ENCODE assay signal across 17 cellular contexts in genomic region chr4:2666722-2667247, GRCh38.
A peak's percentile ranks its signal among the peaks of the same experiment; 100 is the strongest.
DNase-seq lines count a peak whose midpoint lies in the region; ATAC-seq and TF ChIP-seq lines count a peak whose summit lies in the region.
"Had no signal": no experiment of that assay in that cellular context is flagged by ENCODE, and none has a peak within 500 bp of the region (broad histone marks: within the 10 kb centered on the region; RNA-seq: fewer than 3 reads in every experiment).

No MANE protein-coding gene starts in this region.

- peaks cover 7 to 22% of the 10 kb centered on the region in 2 donors for H3K36me3 Mint-ChIP-seq in activated T-cell treated with anti-CD3 and anti-CD28 coated beads, Interleukin-2, amount 50 U/mL, for 72 hours (ENCODE audit: insufficient read depth in 2 of 2)

- H3K9me3 ChIP-seq in gastroesophageal sphincter: no peaks in the 10 kb centered on the region
- no peaks in the 10 kb centered on the region for H3K9me3 ChIP-seq in thyroid gland
- H3K9me3 ChIP-seq: body of pancreas, SJSA1, uterus had no signal

- H3K4me1 ChIP-seq in gastroesophageal sphincter (peaks cover 0 to 69% (median 0%) of the 10 kb centered on the region in 3 donors), thyroid gland (peaks cover 12 to 22% of the 10 kb centered on the region in 2 donors)
- H3K4me1 ChIP-seq: body of pancreas had no signal

- no peaks in the 10 kb centered on the region for H3K9me3 Mint-ChIP-seq in activated T-cell treated with anti-CD3 and anti-CD28 coated beads, Interleukin-2, amount 50 U/mL, for 72 hours
- no peaks in the 10 kb centered on the region for H3K9me3 Mint-ChIP-seq in stimulated activated naive CD8-positive, alpha-beta T cell treated with anti-CD3 and anti-CD28 coated beads, Interleukin-15, amount 100 ng/mL, for 72 hours

- H3K4me3 ChIP-seq in WI38 (ENCODE audit: low read depth, low read length) (peak overlapping the region; percentile 8), gastroesophageal sphincter (no peak overlapping the region), thyroid gland (replicated peaks in 1 of 3) (no peak overlapping the region)
- H3K4me3 ChIP-seq: body of pancreas, SJSA1, uterus had no signal

- TF ChIP-seq CTCF in WI38 (IDR thresholded peaks at IDR 0.05; ENCODE audit: low read depth, low read length) (no peak), gastroesophageal sphincter (IDR thresholded peaks at IDR 0.05) (no peak), thyroid gland (IDR thresholded peaks at IDR 0.05) (no peak)

- peaks cover 0 to 44% of the 10 kb centered on the region in 2 donors for H3K36me3 ChIP-seq in gastroesophageal sphincter
- peaks cover 5 to 6% of the 10 kb centered on the region in 2 donors for H3K36me3 ChIP-seq in thyroid gland
- H3K36me3 ChIP-seq: SJSA1, uterus had no signal

- peak overlapping the region; percentile 89 for H3K27ac Mint-ChIP-seq in activated T-cell treated with anti-CD3 and anti-CD28 coated beads, Interleukin-2, amount 50 U/mL, for 72 hours
- peak overlapping the region in 1 of 2 donors; percentile 55 for H3K27ac Mint-ChIP-seq in stimulated activated naive CD8-positive, alpha-beta T cell treated with anti-CD3 and anti-CD28 coated beads, Interleukin-15, amount 100 ng/mL, for 72 hours

- H3K27me3 Mint-ChIP-seq in activated T-cell treated with anti-CD3 and anti-CD28 coated beads, Interleukin-2, amount 50 U/mL, for 72 hours (ENCODE audit: low read depth): no peaks in the 10 kb centered on the region
- H3K27me3 Mint-ChIP-seq in stimulated activated naive CD8-positive, alpha-beta T cell treated with anti-CD3 and anti-CD28 coated beads, Interleukin-15, amount 100 ng/mL, for 72 hours: no peaks in the 10 kb centered on the region

- 73 to 94% methylated on average over 2 of the region's 2 CpGs for WGBS in gastroesophageal sphincter (ENCODE audit: low coverage in 1 of 2), 2 donors
- 86 to 97% methylated on average over 2 of the region's 2 CpGs for WGBS in thyroid gland, 2 donors

- H3K4me3 Mint-ChIP-seq in activated T-cell treated with anti-CD3 and anti-CD28 coated beads, Interleukin-2, amount 50 U/mL, for 72 hours: peak overlapping the region; percentile 24 to 80
- peak overlapping the region; percentile 17 to 57 for H3K4me3 Mint-ChIP-seq in stimulated activated naive CD8-positive, alpha-beta T cell treated with anti-CD3 and anti-CD28 coated beads, Interleukin-15, amount 100 ng/mL, for 72 hours

- H3K4me1 Mint-ChIP-seq in activated T-cell treated with anti-CD3 and anti-CD28 coated beads, Interleukin-2, amount 50 U/mL, for 72 hours (ENCODE audit: low read depth): peaks cover 32% of the 10 kb centered on the region
- H3K4me1 Mint-ChIP-seq in stimulated activated naive CD8-positive, alpha-beta T cell treated with anti-CD3 and anti-CD28 coated beads, Interleukin-15, amount 100 ng/mL, for 72 hours: peaks cover 25% of the 10 kb centered on the region

- ATAC-seq in activated T-cell treated with anti-CD3 and anti-CD28 coated beads, Interleukin-2, amount 50 U/mL, for 72 hours (replicated peaks in 1 of 2): peak; percentile 41 to 52
- ATAC-seq in gastroesophageal sphincter: no peak
- ATAC-seq in stimulated activated naive CD8-positive, alpha-beta T cell treated with anti-CD3 and anti-CD28 coated beads, Interleukin-15, amount 100 ng/mL, for 72 hours: no peak
- ATAC-seq: body of pancreas, left ventricle myocardium superior, sciatic nerve had no signal

- TF ChIP-seq EP300 in gastroesophageal sphincter (IDR thresholded peaks at IDR 0.05): no peak

- DNase-seq in activated T-cell treated with anti-CD3 and anti-CD28 coated beads, Interleukin-2, amount 50 U/mL, for 72 hours: no peak
- DNase-seq in activated T-cell treated with anti-CD3 and anti-CD28 coated beads, Interleukin-2, amount 50 U/mL, for 48 hours: no peak
- DNase-seq in stimulated activated naive CD8-positive, alpha-beta T cell treated with anti-CD3 and anti-CD28 coated beads, Interleukin-15, amount 100 ng/mL, for 72 hours: no peak
- no peak for DNase-seq in occipital lobe (lab: John Stamatoyannopoulos, UW)
- DNase-seq in thyroid gland: no peak
- DNase-seq in DMS153 treated with DMSO at 0.1 percent for 48 hours (lab: John Stamatoyannopoulos, UW; ENCODE audit: unreplicated experiment): no peak
- DNase-seq: body of pancreas; DMS153; effector CD4-positive, alpha-beta T cell; Kasumi-1; left ventricle myocardium superior; NCI-H1436; uterus had no signal

- H3K27me3 ChIP-seq in gastroesophageal sphincter: no peaks in the 10 kb centered on the region
- H3K27me3 ChIP-seq in thyroid gland: no peaks in the 10 kb centered on the region
- H3K27me3 ChIP-seq: body of pancreas, SJSA1, uterus had no signal

- intact Hi-C loops in thyroid gland (cut with DNase I): no loop called here

- H3K27ac ChIP-seq in gastroesophageal sphincter: peak overlapping the region in 3 of 4 donors; percentile 46 to 65 (median 65)
- no peak overlapping the region for H3K27ac ChIP-seq in thyroid gland
- H3K27ac ChIP-seq: body of pancreas, SJSA1 had no signal

- TF ChIP-seq POLR2A in gastroesophageal sphincter (IDR thresholded peaks at IDR 0.05) (no peak), thyroid gland (IDR thresholded peaks at IDR 0.05) (no peak)

Comparison
In these comparisons a context has a peak if more than half of its experiments do, and no peak if none do; other contexts are left out.
1. ATAC-seq: peak in activated T-cell treated with anti-CD3 and anti-CD28 coated beads, Interleukin-2, amount 50 U/mL, for 72 hours (2 of 2); none in gastroesophageal sphincter (single experiment) and stimulated activated naive CD8-positive, alpha-beta T cell treated with anti-CD3 and anti-CD28 coated beads, Interleukin-15, amount 100 ng/mL, for 72 hours (single experiment).
2. H3K27ac ChIP-seq: peak in gastroesophageal sphincter (3 of 4); none in thyroid gland (0 of 3).